9 cellular contexts compared by ENCODE assay signal in the genomic region with DNA sequence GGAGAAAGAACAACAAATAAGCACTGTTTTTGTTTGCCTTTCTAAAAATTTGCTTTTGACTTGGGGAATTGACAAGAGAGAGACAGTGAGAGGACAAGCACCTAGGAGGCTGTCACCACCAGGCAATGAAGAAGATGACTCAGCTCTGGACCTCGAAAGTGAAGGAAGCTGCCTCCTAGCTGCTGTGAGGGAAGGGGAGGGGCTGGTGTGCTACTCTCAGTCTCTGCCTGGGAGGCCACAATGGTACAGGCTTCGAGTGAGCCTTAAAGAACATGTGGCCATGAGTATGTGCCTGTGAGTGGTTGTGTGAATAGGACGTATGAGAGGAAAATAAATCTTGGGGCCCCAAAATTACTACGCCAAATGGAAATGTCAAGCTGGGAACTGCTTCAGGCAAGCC. TPM values are rescaled to one million over a fixed set of nuclear protein-coding genes. Genes with fewer than 3 reads are reported as not detected.
DNase-seq lines count a peak whose midpoint lies in the region; ATAC-seq and TF ChIP-seq lines count a peak whose summit lies in the region.
"Had no signal": no experiment of that assay in that cellular context is flagged by ENCODE, and none has a peak within 500 bp of the region (broad histone marks: within the 10 kb centered on the region; RNA-seq: fewer than 3 reads in every experiment).

No MANE protein-coding gene starts in this region.

- ATAC-seq in GM19351 (IDR thresholded peaks at IDR 0.05; ENCODE audit: unreplicated experiment) (peak; percentile 99), HG03066 (IDR thresholded peaks at IDR 0.05; ENCODE audit: low read depth, unreplicated experiment) (peak; percentile 99), foreskin keratinocyte (peak; percentile 88), Right ventricle myocardium inferior (no peak)

- H3K27me3 ChIP-seq in SJCRH30 (no peaks in the 10 kb centered on the region), foreskin keratinocyte (no peaks in the 10 kb centered on the region)

- H3K36me3 ChIP-seq in SJCRH30: no peaks in the 10 kb centered on the region

- peak; percentile 68 for DNase-seq in Caki2 (ENCODE audit: low read depth)
- DNase-seq in SJCRH30: peak; percentile 14 to 28
- DNase-seq in foreskin keratinocyte: peak in 1 of 2 donors; percentile 52
- no peak for DNase-seq in NCI-H2196 treated with DMSO at 0.1 percent for 48 hours (lab: John Stamatoyannopoulos, UW; ENCODE audit: unreplicated experiment)
- no peak for DNase-seq in Right ventricle myocardium inferior (ENCODE audit: missing footprints)
- DNase-seq in middle frontal gyrus (ENCODE audit: extremely low spot score, low spot score): no peak

- intact Hi-C loops in Right ventricle myocardium inferior (cut with DNase I): loop anchor here (10.0 kb wide), 1 partner anchor 452 kb away; no protein-coding TSS in a partner anchor

- TF ChIP-seq CTCF in foreskin keratinocyte (conservative IDR thresholded peaks at IDR 0.05): peak; percentile 24

- in situ Hi-C loops in Caki2 (cut with HindIII; ENCODE audit: low pct_unique_long_range_greater_than_20kb, low sequenced_read_pairs): loop anchor here (10.0 to 25.0 kb wide), 2 partner anchors 630 to 972 kb away; no protein-coding TSS in a partner anchor

- no peaks in the 10 kb centered on the region for H3K9me3 ChIP-seq in SJCRH30 (replicated peaks)

- H3K4me3 ChIP-seq in SJCRH30: no peak overlapping the region

- no peak overlapping the region for H3K27ac ChIP-seq in SJCRH30
- H3K27ac ChIP-seq in foreskin keratinocyte: no peak overlapping the region

- H3K4me1 ChIP-seq in SJCRH30 (peaks cover 6% of the 10 kb centered on the region), foreskin keratinocyte (peaks cover 7% of the 10 kb centered on the region)

RNA-seq across cellular contexts. Expression of a gene that starts 7.1 kb away (rescaled TPM):
- 701 and 705 TPM in 2 replicates for total RNA-seq in Caki2 (2014; rRNA removed; shearing (Covaris generic); ENCODE audit: low replicate concordance)
- 38.8 and 41.6 TPM in 2 replicates for total RNA-seq in SJCRH30 (2014; rRNA removed; shearing (Covaris generic))
- total RNA-seq in foreskin keratinocyte: 179 and 369 TPM in 2 replicates
- 43.6 and 113 TPM in 2 replicates for polyA plus RNA-seq in foreskin keratinocyte
- 66.4 TPM for total RNA-seq in Right ventricle myocardium inferior

RNA-seq across cellular contexts. Expression of a gene that starts 24.3 kb away (rescaled TPM):
- not detected in 2 replicates for total RNA-seq in Caki2 (2014; rRNA removed; shearing (Covaris generic); ENCODE audit: low replicate concordance)
- total RNA-seq in SJCRH30 (2014; rRNA removed; shearing (Covaris generic)): not detected in 2 replicates
- total RNA-seq in foreskin keratinocyte (not detected in 2 replicates), Right ventricle myocardium inferior (0.92 TPM)
- polyA plus RNA-seq in foreskin keratinocyte: not detected in 2 replicates
- total RNA-seq: skeletal muscle tissue had no signal

Comparison
In these comparisons a context has a peak if more than half of its experiments do, and no peak if none do; other contexts are left out.
1. DNase-seq: peak in Caki2 (single experiment) and SJCRH30 (2 of 2); none in NCI-H2196 treated with DMSO at 0.1 percent for 48 hours (single experiment), Right ventricle myocardium inferior (single experiment) and middle frontal gyrus (single experiment).